Comparison of ENCODE assay signal across 9 cellular contexts in the genomic region with DNA sequence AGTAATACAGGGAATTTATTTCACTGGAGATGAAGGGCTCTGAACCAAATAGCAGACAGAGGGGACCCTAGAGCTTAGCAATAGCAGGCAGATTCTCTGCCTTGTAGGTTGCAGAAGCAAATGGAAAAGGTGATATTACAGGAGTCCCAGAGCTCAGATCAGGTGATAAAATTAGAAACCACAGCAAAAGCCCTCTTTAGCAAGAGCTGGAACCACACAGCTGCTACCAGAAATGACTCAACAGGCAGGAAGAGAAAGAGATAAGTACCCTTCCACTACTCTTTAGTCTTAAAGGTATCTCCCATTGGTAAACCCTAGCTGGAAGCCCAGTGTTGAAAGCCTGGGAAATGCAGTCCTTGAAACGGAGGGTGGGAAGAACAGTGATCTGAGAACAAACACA.
DNase-seq lines count a peak whose midpoint lies in the region; ATAC-seq and TF ChIP-seq lines count a peak whose summit lies in the region.
"Had no signal": no experiment of that assay in that cellular context is flagged by ENCODE, and none has a peak within 500 bp of the region (broad histone marks: within the 10 kb centered on the region; RNA-seq: fewer than 3 reads in every experiment).

No MANE protein-coding gene starts in this region.

- no peaks in the 10 kb centered on the region for H3K9me3 ChIP-seq in PC-3 (ENCODE audit: low read length)
- H3K9me3 ChIP-seq in HAP-1 = no peaks in the 10 kb centered on the region

- CTCF ChIA-PET in PC-3 (lab: Charles Lee) = no interaction called here

- no peaks in the 10 kb centered on the region for H3K79me2 ChIP-seq in PC-3 (ENCODE audit: low read length)

- no peaks in the 10 kb centered on the region for H3K4me1 ChIP-seq in PC-3 (ENCODE audit: insufficient read depth, low read length)
- no peaks in the 10 kb centered on the region for H3K4me1 ChIP-seq in HAP-1

- intact Hi-C loops in PC-3 (cut with micrococcal nuclease) = no loop called here

- no peaks in the 10 kb centered on the region for H4K20me1 ChIP-seq in PC-3 (ENCODE audit: low read length)

- no TSS peak for BruUV-seq in PC-3 (replicated peaks; lab: Mats Ljungman, UMichigan)

- in situ Hi-C loops in astrocyte of the spinal cord (cut with HindIII; ENCODE audit: low sequenced_read_pairs) (no loop called here), HAP-1 (cut with MboI; ENCODE audit: low sequenced_read_pairs) (no loop called here)

- no peak overlapping the region for H3K27ac ChIP-seq in PC-3 (ENCODE audit: low read length)

- H3K36me3 ChIP-seq in PC-3 (ENCODE audit: low read depth, low read length) (no peaks in the 10 kb centered on the region), HAP-1 (replicated peaks) (no peaks in the 10 kb centered on the region)

- no peak overlapping the region for H2AFZ ChIP-seq in PC-3 (ENCODE audit: low read length)

- H3F3A ChIP-seq in PC-3 (ENCODE audit: low read length, unreplicated experiment) = no peaks in the 10 kb centered on the region

- POLR2A ChIA-PET in PC-3 (lab: Charles Lee; ENCODE audit: unreplicated experiment) = no interaction called here

- TF ChIP-seq POLR2A in GM18505 (IDR thresholded peaks at IDR 0.05; ENCODE audit: borderline replicate concordance, extremely low read depth, insufficient read depth, insufficient read length) = no peak

- H3K9me2 ChIP-seq in PC-3 (replicated peaks; ENCODE audit: low read length) = no peaks in the 10 kb centered on the region

- no peak overlapping the region for H3K4me2 ChIP-seq in PC-3 (ENCODE audit: low read length)

- no peaks in the 10 kb centered on the region for H3K27me3 ChIP-seq in PC-3 (ENCODE audit: low read length)
- H3K27me3 ChIP-seq in HAP-1 (ENCODE audit: low read depth) = no peaks in the 10 kb centered on the region

- H3K4me3 ChIP-seq in astrocyte of the spinal cord (ENCODE audit: low read depth, low read length) (no peak overlapping the region), PC-3 (ENCODE audit: low read length) (no peak overlapping the region), HAP-1 (no peak overlapping the region)

- DNase-seq in astrocyte of the spinal cord (ENCODE audit: low read depth, low spot score) (peak; percentile 56), inferior parietal cortex (ENCODE audit: extremely low spot score) (no peak), DMS114 treated with DMSO at 0.1 percent for 48 hours (lab: John Stamatoyannopoulos, UW; ENCODE audit: unreplicated experiment) (no peak), PC-3 (no peak), HAP-1 (ENCODE audit: low spot score in 2 of 2) (no peak)
- DNase-seq: Kasumi-1 had no signal

- H3K9ac ChIP-seq in PC-3 (ENCODE audit: low read length) = no peak overlapping the region

- ATAC-seq in GM18505 (IDR thresholded peaks at IDR 0.05; ENCODE audit: unreplicated experiment) = peak; percentile 98
- ATAC-seq in GM19468 (IDR thresholded peaks at IDR 0.05; ENCODE audit: extremely low read depth, unreplicated experiment) = peak; percentile 94
- ATAC-seq in HG03135 (IDR thresholded peaks at IDR 0.05; ENCODE audit: unreplicated experiment) = peak; percentile 92
- no peak for ATAC-seq in PC-3

- TF ChIP-seq CTCF in astrocyte of the spinal cord (IDR thresholded peaks at IDR 0.05; ENCODE audit: low read depth, low read length) (no peak), PC-3 (conservative IDR thresholded peaks at IDR 0.05; ENCODE audit: low read depth, low read length) (no peak)
